ENCODE assay signal across 12 cellular contexts in genomic region chr17:80774146-80774545, GRCh38.
DNase-seq lines count a peak whose midpoint lies in the region; ATAC-seq and TF ChIP-seq lines count a peak whose summit lies in the region.
"Had no signal": no experiment of that assay in that cellular context is flagged by ENCODE, and none has a peak within 500 bp of the region (broad histone marks: within the 10 kb centered on the region; RNA-seq: fewer than 3 reads in every experiment).

No MANE protein-coding gene starts in this region.

- H3K27ac ChIP-seq in RWPE1 = peak overlapping the region; percentile 43
- peak overlapping the region; percentile 17 for H3K27ac ChIP-seq in hepatocyte
- H3K27ac ChIP-seq in tibial artery = peak overlapping the region; percentile 59 to 83

- no peak for DNase-seq in activated naive CD4-positive, alpha-beta T cell (lab: John Stamatoyannopoulos, UW)
- DNase-seq in RWPE1 (ENCODE audit: low spot score) = no peak
- no peak for DNase-seq in hepatocyte (ENCODE audit: low spot score)
- DNase-seq in tibial artery = no peak
- DNase-seq in UCSD-AML1 (lab: John Stamatoyannopoulos, UW; ENCODE audit: unreplicated experiment) = no peak
- DNase-seq in middle frontal gyrus (ENCODE audit: extremely low spot score, low spot score) = no peak
- DNase-seq: lower lobe of right lung, PC-3, spleen had no signal

- no peak for ATAC-seq in GM19397 (IDR thresholded peaks at IDR 0.05; ENCODE audit: unreplicated experiment)

- H3K4me3 Mint-ChIP-seq in activated naive CD4-positive, alpha-beta T cell treated with anti-CD3 and anti-CD28 coated beads, Interleukin-2, amount 50 U/mL, for 24 hours = peak overlapping the region; percentile 74
- H3K4me3 Mint-ChIP-seq: WTC11 had no signal

- peak overlapping the region; percentile 97 for H3K27ac Mint-ChIP-seq in activated naive CD4-positive, alpha-beta T cell treated with anti-CD3 and anti-CD28 coated beads, Interleukin-2, amount 50 U/mL, for 24 hours

- H3K4me1 Mint-ChIP-seq in activated naive CD4-positive, alpha-beta T cell treated with anti-CD3 and anti-CD28 coated beads, Interleukin-2, amount 50 U/mL, for 24 hours = peaks cover 82% of the 10 kb centered on the region

- no peaks in the 10 kb centered on the region for H3K9me3 Mint-ChIP-seq in activated naive CD4-positive, alpha-beta T cell treated with anti-CD3 and anti-CD28 coated beads, Interleukin-2, amount 50 U/mL, for 24 hours
- H3K9me3 Mint-ChIP-seq: WTC11 had no signal

- no peaks in the 10 kb centered on the region for H3K79me2 ChIP-seq in hepatocyte

- 88% methylated on average over 20 of the region's 20 CpGs for WGBS in hepatocyte (ENCODE audit: low lambda C conversion rate, missing lambda C conversion rate)

- H3K4me3 ChIP-seq in hepatocyte (no peak overlapping the region), tibial artery (no peak overlapping the region)
- H3K4me3 ChIP-seq: lower lobe of right lung had no signal

- peaks cover 31% of the 10 kb centered on the region for H3K36me3 Mint-ChIP-seq in activated naive CD4-positive, alpha-beta T cell treated with anti-CD3 and anti-CD28 coated beads, Interleukin-2, amount 50 U/mL, for 24 hours

- H3K9me3 ChIP-seq in hepatocyte (ENCODE audit: low read depth) (no peaks in the 10 kb centered on the region), tibial artery (no peaks in the 10 kb centered on the region)
- H3K9me3 ChIP-seq: lower lobe of right lung, spleen had no signal

- H3K4me1 ChIP-seq in hepatocyte (ENCODE audit: insufficient read depth) (peaks cover 12% of the 10 kb centered on the region), tibial artery (peaks cover 0 to 18% (median 12%) of the 10 kb centered on the region in 4 donors)
- H3K4me1 ChIP-seq: lower lobe of right lung had no signal

- no peaks in the 10 kb centered on the region for H4K20me1 ChIP-seq in hepatocyte (ENCODE audit: insufficient read depth, poor library complexity, severe bottlenecking)

- POLR2A ChIA-PET in RWPE1 (lab: Yijun Ruan, JAX; ENCODE audit: low non-redundant PET) = no interaction called here

- H3K27me3 Mint-ChIP-seq in activated naive CD4-positive, alpha-beta T cell treated with anti-CD3 and anti-CD28 coated beads, Interleukin-2, amount 50 U/mL, for 24 hours = no peaks in the 10 kb centered on the region

- H3K27me3 ChIP-seq in hepatocyte (no peaks in the 10 kb centered on the region), tibial artery (no peaks in the 10 kb centered on the region)
- H3K27me3 ChIP-seq: spleen had no signal

- CTCF ChIA-PET in RWPE1 (lab: Yijun Ruan, JAX) = interaction anchor here (0.6 kb wide), 2 partner anchors 39 to 424 kb away, joined by 3 read pairs; no protein-coding TSS in a partner anchor

- H2AFZ ChIP-seq in hepatocyte = no peak overlapping the region

- H3K4me2 ChIP-seq in hepatocyte = peak overlapping the region; percentile 42

- no peaks in the 10 kb centered on the region for H3K9me2 ChIP-seq in hepatocyte (replicated peaks; ENCODE audit: insufficient read depth)

- intact Hi-C loops in tibial artery (cut with DNase I; ENCODE audit: low total_unique reads) = no loop called here

- no peaks in the 10 kb centered on the region for H3K36me3 ChIP-seq in hepatocyte (replicated peaks; ENCODE audit: insufficient read depth, low read depth)
- peaks cover 0 to 12% (median 0%) of the 10 kb centered on the region in 3 donors for H3K36me3 ChIP-seq in tibial artery

- TF ChIP-seq CTCF in RWPE1 (conservative IDR thresholded peaks at IDR 0.05; ENCODE audit: low read depth) (no peak), hepatocyte (IDR thresholded peaks at IDR 0.05; ENCODE audit: poor library complexity) (no peak), tibial artery (IDR thresholded peaks at IDR 0.05) (no peak)

Comparison
In these comparisons a context has a peak if more than half of its experiments do, and no peak if none do; other contexts are left out.
1. H3K27ac ChIP-seq: peak in every context shown above with its lines; median percentile 71 in tibial artery; 43 in RWPE1; 17 in hepatocyte.